Comparison of ENCODE assay signal across 8 cellular contexts in the genomic region with DNA sequence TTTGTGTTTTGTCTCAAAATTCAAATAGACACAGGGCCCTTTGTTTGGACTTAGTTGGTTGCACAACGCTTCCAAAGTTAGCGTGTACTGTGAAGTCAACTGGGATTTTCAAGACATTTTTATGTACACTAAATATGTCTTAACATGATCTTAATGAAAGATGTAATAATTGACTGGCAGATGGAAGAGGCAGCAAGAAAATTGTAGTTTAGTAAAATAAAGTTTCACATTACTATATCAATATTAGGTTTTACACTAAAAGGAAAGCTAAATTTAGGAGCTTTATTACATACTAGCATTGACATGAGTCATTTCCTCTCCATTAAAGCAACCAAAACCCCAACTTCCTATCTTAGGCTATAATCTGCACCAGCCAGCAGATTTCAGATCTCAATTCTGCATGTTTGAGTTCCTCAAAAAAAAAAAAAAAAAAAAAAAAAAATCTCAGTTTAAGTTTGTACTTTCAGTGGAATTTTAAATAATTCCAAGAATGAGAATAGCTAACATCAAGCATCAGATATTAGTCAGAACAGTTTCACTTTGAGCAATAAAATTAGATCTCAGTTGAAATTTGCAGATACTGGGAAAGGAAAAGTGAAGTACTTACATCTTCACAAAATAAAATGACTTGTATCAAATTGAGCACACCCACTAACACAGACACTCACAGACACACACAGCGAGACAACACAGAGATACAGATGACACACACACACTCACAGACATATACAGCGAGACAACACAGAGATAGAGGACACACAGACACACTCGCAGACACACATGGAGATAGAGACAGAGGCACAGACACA.
DNase-seq lines count a peak whose midpoint lies in the region; ATAC-seq, FAIRE-seq and TF ChIP-seq lines count a peak whose summit lies in the region.

No MANE protein-coding gene starts in this region.

- H3K4ac ChIP-seq in trophoblast cell (ENCODE audit: low read depth, low read length): no peak overlapping the region

- H3K4me1 ChIP-seq in SK-N-SH (ENCODE audit: control insufficient read depth in 1 of 2, insufficient read depth in 2 of 2, low read depth in 1 of 2, low read length in 1 of 2): peaks cover 0 to 30% of the 10 kb centered on the region in 2 experiments; a peak in 3 of 4 replicates
- peaks cover 9% of the 10 kb centered on the region in 2 experiments for H3K4me1 ChIP-seq in trophoblast cell (ENCODE audit: control insufficient read depth in 1 of 2, insufficient read depth in 2 of 2, low read length in 2 of 2)

- H3K27ac ChIP-seq in SK-N-SH (ENCODE audit: low read depth in 2 of 2, low read length in 1 of 2) (peak overlapping the region; percentile 53 to 96; a peak in 3 of 4 replicates), trophoblast cell (ENCODE audit: low read depth, low read length) (no peak overlapping the region)

- H4K8ac ChIP-seq in trophoblast cell (ENCODE audit: low read depth, low read length): no peak overlapping the region

- H2BK12ac ChIP-seq in trophoblast cell (ENCODE audit: low read length): peak overlapping the region; percentile 45

- no peak for FAIRE-seq in GM12892 (lab: Jason Lieb, UNC)

- H3K79me1 ChIP-seq in trophoblast cell (ENCODE audit: low read length): peaks cover 10% of the 10 kb centered on the region

- H3K4me3 ChIP-seq in SK-N-SH (ENCODE audit: low read depth in 2 of 2, low read length in 1 of 2) (peak overlapping the region in 1 of 2 experiments; percentile 24; a peak in 1 of 4 replicates), epithelial cell of esophagus (ENCODE audit: low read length) (no peak overlapping the region), trophoblast cell (ENCODE audit: low read depth, low read length) (no peak overlapping the region)

- peak overlapping the region; percentile 11 for H3K18ac ChIP-seq in trophoblast cell (ENCODE audit: low read length)

- TF ChIP-seq POLR2A in GM12892 (IDR thresholded peaks at IDR 0.05; ENCODE audit: low read depth, low read length): no peak

- ATAC-seq in GM18873 (IDR thresholded peaks at IDR 0.05; ENCODE audit: low FRiP score, unreplicated experiment) (peak; percentile 58), HG03103 (IDR thresholded peaks at IDR 0.05; ENCODE audit: low read depth, unreplicated experiment) (peak; percentile 55)

- peak overlapping the region; percentile 0 for H3K14ac ChIP-seq in trophoblast cell (ENCODE audit: low read length)

- H4K12ac ChIP-seq in trophoblast cell (ENCODE audit: low read depth, low read length): no peak overlapping the region

- H3K9me3 ChIP-seq in SK-N-SH (no peaks in the 10 kb centered on the region), trophoblast cell (ENCODE audit: insufficient read depth, low read depth, low read length) (peaks cover 2% of the 10 kb centered on the region)

- H3K79me2 ChIP-seq in SK-N-SH (ENCODE audit: insufficient read depth) (no peaks in the 10 kb centered on the region), trophoblast cell (ENCODE audit: control insufficient read depth, insufficient read depth, low read length, poor library complexity) (no peaks in the 10 kb centered on the region)

- H2BK120ac ChIP-seq in trophoblast cell (ENCODE audit: insufficient read depth, low read length, poor library complexity): peak overlapping the region; percentile 9

- no peaks in the 10 kb centered on the region for H3K27me3 ChIP-seq in SK-N-SH (ENCODE audit: insufficient read depth)
- no peaks in the 10 kb centered on the region for H3K27me3 ChIP-seq in trophoblast cell (ENCODE audit: insufficient read depth, low read length)

- no peak for TF ChIP-seq CTCF in SK-N-SH (IDR thresholded peaks at IDR 0.05)
- TF ChIP-seq CTCF in epithelial cell of esophagus (IDR thresholded peaks at IDR 0.05; ENCODE audit: insufficient read depth, low read depth, low read length, missing control alignments): no peak

- peak; percentile 25 to 93; a peak in 3 of 4 replicates for TF ChIP-seq EP300 in SK-N-SH (IDR thresholded peaks at IDR 0.05; ENCODE audit: borderline replicate concordance in 1 of 2, low read depth in 1 of 2, low read length in 1 of 2)

- peaks cover 23% of the 10 kb centered on the region for H3F3A ChIP-seq in SK-N-SH (replicated peaks; ENCODE audit: insufficient read depth)

- H4K20me1 ChIP-seq in SK-N-SH (ENCODE audit: insufficient read depth): no peaks in the 10 kb centered on the region

- H2AFZ ChIP-seq in SK-N-SH (ENCODE audit: low read depth) (peak overlapping the region; percentile 80), trophoblast cell (ENCODE audit: insufficient read depth, low read length, poor library complexity) (no peak overlapping the region)

- WGBS in SK-N-SH (ENCODE audit: low lambda C conversion rate): 39% methylated on average over 5 of the region's 5 CpGs
- WGBS in trophoblast cell (ENCODE audit: extremely low coverage, insufficient coverage, insufficient read length): no CpG with 5 or more reads among the region's 5 CpGs

- DNase-seq in AG08396 (ENCODE audit: low spot score) (peak; percentile 60), SK-N-SH (no peak), epithelial cell of esophagus (ENCODE audit: low read depth) (peak; percentile 66), trophoblast cell (peak in 1 of 2 donors; percentile 42), SHP77 treated with DMSO at 0.1 percent for 48 hours (lab: John Stamatoyannopoulos, UW) (no peak), GM12892 (ENCODE audit: insufficient read length) (no peak)

- H3K4me2 ChIP-seq in SK-N-SH: peak overlapping the region; percentile 79
- peak overlapping the region; percentile 11 for H3K4me2 ChIP-seq in trophoblast cell (ENCODE audit: low read length)

- peak overlapping the region; percentile 71 for H3K9ac ChIP-seq in SK-N-SH
- no peak overlapping the region for H3K9ac ChIP-seq in trophoblast cell (ENCODE audit: low read length)

- no peak for TF ChIP-seq RAD21 in SK-N-SH (IDR thresholded peaks at IDR 0.05; ENCODE audit: low read length)

- H3K23ac ChIP-seq in trophoblast cell (ENCODE audit: low read length): no peak overlapping the region

- H3K36me3 ChIP-seq in SK-N-SH (replicated peaks in 1 of 2; ENCODE audit: control insufficient read depth in 1 of 2, insufficient read depth in 2 of 2, low read length in 1 of 2) (no peaks in the 10 kb centered on the region), trophoblast cell (ENCODE audit: control insufficient read depth in 1 of 2, insufficient read depth in 2 of 2, low read length in 2 of 2) (no peaks in the 10 kb centered on the region)

- CTCF ChIA-PET in SK-N-SH (lab: Yijun Ruan, JAX): no interaction called here

- H3K9me2 ChIP-seq in SK-N-SH: no peaks in the 10 kb centered on the region

- peak overlapping the region; percentile 10 for H4K91ac ChIP-seq in trophoblast cell (ENCODE audit: low read depth, low read length)

- peak overlapping the region; percentile 0 for H2BK5ac ChIP-seq in trophoblast cell (ENCODE audit: low read depth, low read length, poor library complexity)

- POLR2A ChIA-PET in SK-N-SH (lab: Yijun Ruan, JAX): no interaction called here

- no peak overlapping the region for H2AK5ac ChIP-seq in trophoblast cell (ENCODE audit: low read length)

TF ChIP-seq in SK-N-SH, 30 proteins besides CTCF, POLR2A, EP300 and RAD21 (continues in another document):
- TF ChIP-seq TEAD4 (IDR thresholded peaks at IDR 0.05; ENCODE audit: borderline replicate concordance, insufficient read depth) (peak; percentile 88), NFIC (IDR thresholded peaks at IDR 0.05; ENCODE audit: borderline replicate concordance) (peak; percentile 72; the same call in 1 of the 2 replicates), ELF1 (IDR thresholded peaks at IDR 0.05) (no peak), NRF1 (IDR thresholded peaks at IDR 0.05; ENCODE audit: low read depth, low read length) (no peak), FOSL2 (IDR thresholded peaks at IDR 0.05; ENCODE audit: borderline replicate concordance, low read depth) (peak; percentile 87), TCF12 (IDR thresholded peaks at IDR 0.05) (peak; percentile 90), GABPA (IDR thresholded peaks at IDR 0.05; ENCODE audit: low read depth) (no peak), FOXM1 (IDR thresholded peaks at IDR 0.05; ENCODE audit: low read depth) (peak; percentile 85; the same call in 1 of the 2 replicates), JUND (IDR thresholded peaks at IDR 0.05) (peak; percentile 96)
- TF ChIP-seq, protein P1, sequence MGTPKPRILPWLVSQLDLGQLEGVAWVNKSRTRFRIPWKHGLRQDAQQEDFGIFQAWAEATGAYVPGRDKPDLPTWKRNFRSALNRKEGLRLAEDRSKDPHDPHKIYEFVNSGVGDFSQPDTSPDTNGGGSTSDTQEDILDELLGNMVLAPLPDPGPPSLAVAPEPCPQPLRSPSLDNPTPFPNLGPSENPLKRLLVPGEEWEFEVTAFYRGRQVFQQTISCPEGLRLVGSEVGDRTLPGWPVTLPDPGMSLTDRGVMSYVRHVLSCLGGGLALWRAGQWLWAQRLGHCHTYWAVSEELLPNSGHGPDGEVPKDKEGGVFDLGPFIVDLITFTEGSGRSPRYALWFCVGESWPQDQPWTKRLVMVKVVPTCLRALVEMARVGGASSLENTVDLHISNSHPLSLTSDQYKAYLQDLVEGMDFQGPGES (IDR thresholded peaks at IDR 0.05; ENCODE audit: low read depth, low read length): no peak
- TF ChIP-seq, protein P2, sequence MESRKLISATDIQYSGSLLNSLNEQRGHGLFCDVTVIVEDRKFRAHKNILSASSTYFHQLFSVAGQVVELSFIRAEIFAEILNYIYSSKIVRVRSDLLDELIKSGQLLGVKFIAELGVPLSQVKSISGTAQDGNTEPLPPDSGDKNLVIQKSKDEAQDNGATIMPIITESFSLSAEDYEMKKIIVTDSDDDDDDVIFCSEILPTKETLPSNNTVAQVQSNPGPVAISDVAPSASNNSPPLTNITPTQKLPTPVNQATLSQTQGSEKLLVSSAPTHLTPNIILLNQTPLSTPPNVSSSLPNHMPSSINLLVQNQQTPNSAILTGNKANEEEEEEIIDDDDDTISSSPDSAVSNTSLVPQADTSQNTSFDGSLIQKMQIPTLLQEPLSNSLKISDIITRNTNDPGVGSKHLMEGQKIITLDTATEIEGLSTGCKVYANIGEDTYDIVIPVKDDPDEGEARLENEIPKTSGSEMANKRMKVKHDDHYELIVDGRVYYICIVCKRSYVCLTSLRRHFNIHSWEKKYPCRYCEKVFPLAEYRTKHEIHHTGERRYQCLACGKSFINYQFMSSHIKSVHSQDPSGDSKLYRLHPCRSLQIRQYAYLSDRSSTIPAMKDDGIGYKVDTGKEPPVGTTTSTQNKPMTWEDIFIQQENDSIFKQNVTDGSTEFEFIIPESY (IDR thresholded peaks at IDR 0.05; ENCODE audit: borderline replicate concordance, low read depth): peak; percentile 65; the same call in 1 of the 2 replicates
- TF ChIP-seq, protein P3, sequence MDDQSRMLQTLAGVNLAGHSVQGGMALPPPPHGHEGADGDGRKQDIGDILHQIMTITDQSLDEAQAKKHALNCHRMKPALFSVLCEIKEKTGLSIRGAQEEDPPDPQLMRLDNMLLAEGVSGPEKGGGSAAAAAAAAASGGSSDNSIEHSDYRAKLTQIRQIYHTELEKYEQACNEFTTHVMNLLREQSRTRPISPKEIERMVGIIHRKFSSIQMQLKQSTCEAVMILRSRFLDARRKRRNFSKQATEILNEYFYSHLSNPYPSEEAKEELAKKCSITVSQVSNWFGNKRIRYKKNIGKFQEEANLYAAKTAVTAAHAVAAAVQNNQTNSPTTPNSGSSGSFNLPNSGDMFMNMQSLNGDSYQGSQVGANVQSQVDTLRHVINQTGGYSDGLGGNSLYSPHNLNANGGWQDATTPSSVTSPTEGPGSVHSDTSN (IDR thresholded peaks at IDR 0.05): peak; percentile 67

Comparison
In these comparisons a context has a peak if more than half of its experiments do, and no peak if none do; other contexts are left out.
1. DNase-seq: peak in AG08396 (single experiment) and epithelial cell of esophagus (single experiment); none in SK-N-SH (single experiment), SHP77 treated with DMSO at 0.1 percent for 48 hours (single experiment) and GM12892 (single experiment).